In the genomic region with DNA sequence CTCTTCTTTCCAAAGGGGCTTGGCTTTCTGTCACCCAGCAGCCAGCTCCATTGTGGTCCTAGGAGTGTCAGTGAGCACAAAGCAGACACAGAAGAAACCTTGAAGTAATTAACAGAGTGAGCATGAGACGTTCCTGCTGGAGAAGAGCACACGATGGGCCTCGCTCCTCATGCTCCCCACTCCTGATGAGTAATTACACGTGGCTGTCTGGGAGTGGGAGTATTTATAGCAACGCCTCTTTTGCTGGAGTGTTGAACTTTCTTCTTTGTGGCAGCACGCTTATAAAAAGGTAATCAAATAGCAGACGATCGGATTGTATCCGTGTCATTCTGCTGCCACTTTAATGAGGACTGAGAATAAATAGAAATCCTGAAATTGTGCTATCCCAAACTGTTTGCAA, we compare ENCODE assay signal across 29 cellular contexts.
A peak's percentile ranks its signal among the peaks of the same experiment; 100 is the strongest.
DNase-seq lines count a peak whose midpoint lies in the region; ATAC-seq and TF ChIP-seq lines count a peak whose summit lies in the region.
"Had no signal": no experiment of that assay in that cellular context is flagged by ENCODE, and none has a peak within 500 bp of the region (broad histone marks: within the 10 kb centered on the region; RNA-seq: fewer than 3 reads in every experiment).

No MANE protein-coding gene starts in this region.

- H3K4me3 ChIP-seq in heart left ventricle (no peak overlapping the region), suprapubic skin (no peak overlapping the region)
- H3K4me3 ChIP-seq: GM12878, lung, SJSA1, thoracic aorta had no signal

- no peaks in the 10 kb centered on the region for H3K27me3 Mint-ChIP-seq in brain
- H3K27me3 Mint-ChIP-seq in neural crest cell (ENCODE audit: low read depth): peaks cover 14% of the 10 kb centered on the region

- H3K27me3 ChIP-seq in heart left ventricle (peaks cover 0 to 17% (median 0%) of the 10 kb centered on the region in 9 donors), suprapubic skin (peaks cover 9% of the 10 kb centered on the region)
- H3K27me3 ChIP-seq: BE2C, SJSA1 had no signal

- H3K36me3 Mint-ChIP-seq in brain (peaks cover 7% of the 10 kb centered on the region), neural crest cell (ENCODE audit: low read depth) (no peaks in the 10 kb centered on the region)
- H3K36me3 Mint-ChIP-seq: natural killer cell, T-cell had no signal

- H3K4me1 ChIP-seq in heart left ventricle: peaks cover 0 to 6% (median 0%) of the 10 kb centered on the region in 12 donors
- H3K4me1 ChIP-seq in suprapubic skin: no peaks in the 10 kb centered on the region
- H3K4me1 ChIP-seq: BE2C, SJSA1 had no signal

- ATAC-seq in left ventricle myocardium superior: peak; percentile 39
- no peak for ATAC-seq in heart left ventricle
- ATAC-seq: GM12878, natural killer cell, T-cell had no signal

- H3K27ac Mint-ChIP-seq in brain (peak overlapping the region; percentile 15 to 86 (median 54)), neural crest cell (ENCODE audit: unreplicated experiment) (peak overlapping the region; percentile 6)
- H3K27ac Mint-ChIP-seq: activated naive CD8-positive, alpha-beta T cell; activated T-helper 2 cell treated with anti-CD3 and anti-CD28 coated beads, Interferon-gamma antibody, Interleukin-2, Interleukin-4, amounts not matched to agents 10 μg/mL and 5 μg/mL and 100 μg/mL, durations not matched to agents 14 hours and 24 hours and 36 hours; natural killer cell; T-cell had no signal

- WGBS in heart left ventricle, 4 donors: 48 to 58% (median 53%) methylated on average over 9 of the region's 9 CpGs
- WGBS in suprapubic skin: 70% methylated on average over 9 of the region's 9 CpGs

- no peaks in the 10 kb centered on the region for H3K36me3 ChIP-seq in heart left ventricle
- no peaks in the 10 kb centered on the region for H3K36me3 ChIP-seq in suprapubic skin
- H3K36me3 ChIP-seq: BE2C, SJSA1, thoracic aorta, WERI-Rb-1 had no signal

- TF ChIP-seq EP300 in suprapubic skin (IDR thresholded peaks at IDR 0.05): no peak

- H3K9me3 ChIP-seq in heart left ventricle (no peaks in the 10 kb centered on the region), suprapubic skin (no peaks in the 10 kb centered on the region)
- H3K9me3 ChIP-seq: BE2C, SJSA1, thoracic aorta had no signal

- no peak for TF ChIP-seq POLR2A in heart left ventricle (IDR thresholded peaks at IDR 0.05)
- TF ChIP-seq POLR2A in suprapubic skin (IDR thresholded peaks at IDR 0.05): no peak

- peaks cover 57% of the 10 kb centered on the region for H3K4me1 Mint-ChIP-seq in brain
- H3K4me1 Mint-ChIP-seq in neural crest cell: peaks cover 10% of the 10 kb centered on the region

- H3K9me3 Mint-ChIP-seq in brain (peaks cover 0 to 9% (median 3%) of the 10 kb centered on the region in 5 experiments), neural crest cell (peaks cover 3% of the 10 kb centered on the region)
- H3K9me3 Mint-ChIP-seq: activated T-helper 2 cell treated with anti-CD3 and anti-CD28 coated beads, Interferon-gamma antibody, Interleukin-2, Interleukin-4, amounts not matched to agents 10 μg/mL and 5 μg/mL and 100 μg/mL, durations not matched to agents 14 hours and 24 hours and 36 hours; natural killer cell; stimulated activated naive CD8-positive, alpha-beta T cell treated with anti-CD3 and anti-CD28 coated beads, Interleukin-15, Interleukin-2, amounts not matched to agents 100 ng/mL and 50 ng/mL, for 24 hours; T-cell had no signal

- intact Hi-C loops in left ventricle myocardium superior (cut with micrococcal nuclease): no loop called here
- intact Hi-C loops in heart left ventricle (cut with DNase I): no loop called here

- no peak overlapping the region for H3K27ac ChIP-seq in heart left ventricle
- H3K27ac ChIP-seq in suprapubic skin: no peak overlapping the region
- H3K27ac ChIP-seq: epithelial cell of prostate, SJSA1, thoracic aorta, WERI-Rb-1 had no signal

- H3K4me3 Mint-ChIP-seq in brain: no peak overlapping the region
- no peak overlapping the region for H3K4me3 Mint-ChIP-seq in neural crest cell
- H3K4me3 Mint-ChIP-seq: activated naive CD8-positive, alpha-beta T cell; natural killer cell; stimulated activated naive CD8-positive, alpha-beta T cell treated with anti-CD3 and anti-CD28 coated beads, Interleukin-15, Interleukin-2, amounts not matched to agents 100 ng/mL and 50 ng/mL, for 24 hours; T-cell had no signal

- TF ChIP-seq CTCF in heart left ventricle (IDR thresholded peaks at IDR 0.05) (no peak), brain (conservative IDR thresholded peaks at IDR 0.05) (no peak), neural crest cell (conservative IDR thresholded peaks at IDR 0.05) (no peak), suprapubic skin (IDR thresholded peaks at IDR 0.05) (no peak)

- DNase-seq in left ventricle myocardium superior (no peak), heart left ventricle (no peak), neural crest cell (ENCODE audit: low read depth, low spot score) (no peak), suprapubic skin (ENCODE audit: low spot score in 2 of 2) (no peak), C1 segment of cervical spinal cord (lab: John Stamatoyannopoulos, UW) (no peak), NCI-H146 treated with DMSO at 0.1 percent for 48 hours (lab: John Stamatoyannopoulos, UW; ENCODE audit: unreplicated experiment) (no peak)
- DNase-seq: activated CD4-positive, alpha-beta T cell treated with anti-CD3 and anti-CD28 coated beads for 48 hours; BE2C; central memory CD4-positive, alpha-beta T cell; cortex of kidney; DMS 273 treated with DMSO at 0.1 percent for 48 hours; effector memory CD4-positive, alpha-beta T cell; natural killer cell; NCI-H1417 treated with DMSO at 0.1 percent for 48 hours; NCI-H2081; NCI-H748 treated with DMSO at 0.1 percent for 48 hours; small intestine; stimulated activated CD4-positive, alpha-beta T cell treated with anti-CD3 and anti-CD28 coated beads, Interleukin-1b, Interleukin-23, amount 100 ng/mL, for 48 hours; T-cell; WERI-Rb-1 had no signal
